Comparison of ENCODE assay signal across 8 cellular contexts in genomic region chr12:4539167-4539870, GRCh38. TPM values are rescaled to one million over a fixed set of nuclear protein-coding genes. Genes with fewer than 3 reads are reported as not detected.
DNase-seq lines count a peak whose midpoint lies in the region; ATAC-seq and TF ChIP-seq lines count a peak whose summit lies in the region.

No MANE protein-coding gene starts in this region.

- peaks cover 6% of the 10 kb centered on the region for H3K79me1 ChIP-seq in mesendoderm (ENCODE audit: low read length)

- H4K8ac ChIP-seq in mesendoderm (ENCODE audit: low read depth, low read length): no peak overlapping the region

- peak overlapping the region; percentile 80 for H3K27ac ChIP-seq in 22Rv1
- no peak overlapping the region for H3K27ac ChIP-seq in mesendoderm (ENCODE audit: low read depth, low read length)

- no peaks in the 10 kb centered on the region for H3K27me3 ChIP-seq in mesendoderm (ENCODE audit: insufficient read depth, low read length, poor library complexity)

- H2BK15ac ChIP-seq in mesendoderm (replicated peaks; ENCODE audit: low read depth): no peak overlapping the region

- no CpG with 5 or more reads among the region's 16 CpGs for WGBS in mesendoderm (ENCODE audit: extremely low coverage, insufficient coverage, low lambda C conversion rate)

- no peak overlapping the region for H3K4ac ChIP-seq in mesendoderm (ENCODE audit: low read depth, low read length)

- peak overlapping the region; percentile 48 for H4K5ac ChIP-seq in mesendoderm (ENCODE audit: low read length)

- peak overlapping the region; percentile 58 for H2BK5ac ChIP-seq in mesendoderm (ENCODE audit: low read length)

- H3K18ac ChIP-seq in mesendoderm (ENCODE audit: low read length): no peak overlapping the region

- peaks cover 15% of the 10 kb centered on the region for H3K79me2 ChIP-seq in mesendoderm (ENCODE audit: control insufficient read depth, insufficient read depth, low read length)

- peak; percentile 20 for DNase-seq in HS-27A (ENCODE audit: low read depth)
- no peak for DNase-seq in astrocyte of the cerebellum (ENCODE audit: low read depth)
- DNase-seq in mesendoderm: no peak
- DNase-seq in NCI-H2171 treated with DMSO at 0.1 percent for 48 hours (lab: John Stamatoyannopoulos, UW): no peak
- DNase-seq in pons (ENCODE audit: low spot score): no peak

- peak overlapping the region; percentile 56 for H3K4me2 ChIP-seq in mesendoderm (ENCODE audit: low read length)

- TF ChIP-seq CTCF in 22Rv1 (IDR thresholded peaks at IDR 0.05) (no peak), astrocyte of the cerebellum (IDR thresholded peaks at IDR 0.05; ENCODE audit: low read depth, low read length, missing control alignments) (no peak)

- H2BK120ac ChIP-seq in mesendoderm (ENCODE audit: low read depth, low read length): no peak overlapping the region

- no peak for ATAC-seq in GM19397 (IDR thresholded peaks at IDR 0.05; ENCODE audit: unreplicated experiment)
- ATAC-seq in HG02981 (IDR thresholded peaks at IDR 0.05; ENCODE audit: unreplicated experiment): no peak

- no peak overlapping the region for H2AK5ac ChIP-seq in mesendoderm (ENCODE audit: low read length)

- H3K9ac ChIP-seq in mesendoderm (ENCODE audit: low read length): peak overlapping the region; percentile 97

- no peak overlapping the region for H3K23ac ChIP-seq in mesendoderm (ENCODE audit: low read length)

- no peaks in the 10 kb centered on the region for H3K36me3 ChIP-seq in mesendoderm (ENCODE audit: control insufficient read depth, insufficient read depth, low read length)

- no peaks in the 10 kb centered on the region for H3K4me1 ChIP-seq in mesendoderm (ENCODE audit: control insufficient read depth, low read depth, low read length)

- peak overlapping the region; percentile 92 for H3K4me3 ChIP-seq in astrocyte of the cerebellum (ENCODE audit: low read depth, low read length)
- H3K4me3 ChIP-seq in mesendoderm (ENCODE audit: low read length): peak overlapping the region; percentile 98

- H3K56ac ChIP-seq in mesendoderm (ENCODE audit: low read length): peak overlapping the region; percentile 99

- in situ Hi-C loops in astrocyte of the cerebellum (cut with HindIII; ENCODE audit: low sequenced_read_pairs): no loop called here

RNA-seq across cellular contexts. Expression of gene RAD51AP1, which starts 0.6 kb away (rescaled TPM):
- 59.9 TPM for polyA plus RNA-seq in mesendoderm (2013, experiment 1 of 2)
- 58.4 TPM for polyA plus RNA-seq in mesendoderm (2013, experiment 2 of 2)

RNA-seq across cellular contexts. Expression of gene DYRK4, which starts 22.7 kb away (rescaled TPM):
- 7.0 TPM for polyA plus RNA-seq in mesendoderm (2013, experiment 1 of 2)
- polyA plus RNA-seq in mesendoderm (2013, experiment 2 of 2): 8.0 TPM
